Comparison of ENCODE assay signal across 19 cellular contexts in the genomic region with DNA sequence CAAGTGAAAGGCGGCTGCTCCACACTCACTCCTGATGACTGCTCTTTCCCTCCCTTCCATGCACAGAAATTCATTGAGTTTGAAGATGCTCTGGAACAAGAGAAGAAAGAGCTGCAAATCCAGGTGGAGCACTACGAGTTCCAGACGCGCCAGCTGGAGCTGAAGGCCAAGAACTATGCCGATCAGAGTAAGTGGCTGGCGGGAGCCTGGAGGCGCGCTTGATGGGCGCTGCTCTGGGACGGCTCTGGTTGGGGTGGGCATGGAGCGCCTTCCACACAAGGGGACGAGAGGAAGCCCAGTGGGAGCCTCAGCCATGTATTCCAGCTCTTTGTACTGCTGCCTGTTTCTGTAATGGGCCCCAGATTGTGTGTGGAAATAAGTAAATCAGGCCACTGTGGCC. TPM values are rescaled to one million over a fixed set of nuclear protein-coding genes. Genes with fewer than 3 reads are reported as not detected.
DNase-seq lines count a peak whose midpoint lies in the region; ATAC-seq, FAIRE-seq and TF ChIP-seq lines count a peak whose summit lies in the region.
"Had no signal": no experiment of that assay in that cellular context is flagged by ENCODE, and none has a peak within 500 bp of the region (broad histone marks: within the 10 kb centered on the region; RNA-seq: fewer than 3 reads in every experiment).

No MANE protein-coding gene starts in this region.

- H3K79me2 ChIP-seq in SK-N-SH (ENCODE audit: insufficient read depth) (peaks cover 62% of the 10 kb centered on the region), DOHH2 (ENCODE audit: control insufficient read depth, low read length) (peaks cover 87% of the 10 kb centered on the region)

- H4K20me1 ChIP-seq in SK-N-SH (ENCODE audit: insufficient read depth) (peaks cover 5% of the 10 kb centered on the region), DOHH2 (ENCODE audit: control insufficient read depth, insufficient read depth, low read depth, low read length) (no peaks in the 10 kb centered on the region)

- H3K9me3 ChIP-seq in SK-N-SH (no peaks in the 10 kb centered on the region), DOHH2 (ENCODE audit: control insufficient read depth, insufficient read depth, low read length) (no peaks in the 10 kb centered on the region)

- no peak overlapping the region for H2AFZ ChIP-seq in SK-N-SH (ENCODE audit: low read depth)

- H3K4me3 ChIP-seq in SK-N-SH (ENCODE audit: low read depth in 2 of 2, low read length in 1 of 2) (no peak overlapping the region), DOHH2 (ENCODE audit: low read length) (peak overlapping the region; percentile 13; the same call in 1 of the 2 replicates)

- no peak for FAIRE-seq in urothelium cell line (lab: Jason Lieb, UNC)
- FAIRE-seq: D721Med, GM19239, HepG2, HTR-8/SVneo had no signal

- no peak for ATAC-seq in SK-N-SH treated with all-trans-retinoic acid at 6 μM for 48 hours
- no peak for ATAC-seq in GM21367 (IDR thresholded peaks at IDR 0.05; ENCODE audit: unreplicated experiment)
- ATAC-seq: HCT116, HepG2 had no signal

- H3K4me1 ChIP-seq in SK-N-SH (ENCODE audit: control insufficient read depth in 1 of 2, insufficient read depth in 2 of 2, low read depth in 1 of 2, low read length in 1 of 2) (peaks cover 0 to 15% of the 10 kb centered on the region in 2 experiments; a peak in 3 of 4 replicates), DOHH2 (ENCODE audit: control insufficient read depth, low read length) (peaks cover 69% of the 10 kb centered on the region)

- CTCF ChIA-PET in SK-N-SH (lab: Yijun Ruan, JAX) = interaction anchor here (1.1 to 1.9 kb wide), 6 partner anchors 9 to 236 kb away, joined by 3 to 8 read pairs (median 4); partner anchors contain the start of gene PTX4

- H3K27ac Mint-ChIP-seq in osteocyte (ENCODE audit: unreplicated experiment) = no peak overlapping the region

- DNase-seq in SK-N-SH (peak; percentile 13), substantia nigra (lab: John Stamatoyannopoulos, UW) (no peak), urothelium cell line (ENCODE audit: low spot score) (no peak), osteocyte (ENCODE audit: extremely low spot score, unreplicated experiment) (no peak)
- DNase-seq: CD4-positive, alpha-beta memory T cell; DMS153; DND-41; GF-D8 had no signal

- H3K9me2 ChIP-seq in SK-N-SH = no peaks in the 10 kb centered on the region
- H3K9me2 ChIP-seq in DOHH2 (replicated peaks; ENCODE audit: control insufficient read depth, low read length) = no peaks in the 10 kb centered on the region

- H3K4me2 ChIP-seq in SK-N-SH (no peak overlapping the region), DOHH2 (ENCODE audit: low read length) (peak overlapping the region; percentile 41)

- H3K36me3 ChIP-seq in SK-N-SH (replicated peaks in 1 of 2; ENCODE audit: control insufficient read depth in 1 of 2, insufficient read depth in 2 of 2, low read length in 1 of 2) (peaks cover 0 to 7% of the 10 kb centered on the region in 2 experiments), DOHH2 (ENCODE audit: control insufficient read depth, low read length) (peaks cover 53% of the 10 kb centered on the region)

- H3K9me3 Mint-ChIP-seq in osteocyte (ENCODE audit: unreplicated experiment) = no peaks in the 10 kb centered on the region
- H3K9me3 Mint-ChIP-seq: CD4-positive, alpha-beta memory T cell had no signal

- TF ChIP-seq RAD21 in SK-N-SH (IDR thresholded peaks at IDR 0.05; ENCODE audit: low read length) = no peak

- WGBS in SK-N-SH (ENCODE audit: low lambda C conversion rate) = 94% methylated on average over 12 of the region's 12 CpGs

- TF ChIP-seq EP300 in SK-N-SH (IDR thresholded peaks at IDR 0.05; ENCODE audit: borderline replicate concordance in 1 of 2, low read depth in 1 of 2, low read length in 1 of 2) = no peak

- no peak overlapping the region for H3K27ac ChIP-seq in SK-N-SH (ENCODE audit: low read depth in 2 of 2, low read length in 1 of 2)
- peak overlapping the region; percentile 67 for H3K27ac ChIP-seq in DOHH2 (ENCODE audit: low read depth, low read length)
- peak overlapping the region; percentile 12 for H3K27ac ChIP-seq in cingulate gyrus (ENCODE audit: low read depth, low read length)
- peak overlapping the region; percentile 73 for H3K27ac ChIP-seq in substantia nigra (ENCODE audit: low read depth, low read length, poor library complexity, severe bottlenecking)
- H3K27ac ChIP-seq: 22Rv1, C4-2B had no signal

- H3K36me3 Mint-ChIP-seq in osteocyte (ENCODE audit: unreplicated experiment) = peaks cover 15% of the 10 kb centered on the region

- H3K27me3 Mint-ChIP-seq in osteocyte (ENCODE audit: unreplicated experiment) = no peaks in the 10 kb centered on the region
- H3K27me3 Mint-ChIP-seq: CD4-positive, alpha-beta memory T cell had no signal

- H3F3A ChIP-seq in SK-N-SH (replicated peaks; ENCODE audit: insufficient read depth) (peaks cover 22% of the 10 kb centered on the region), DOHH2 (ENCODE audit: control insufficient read depth, insufficient read depth) (peaks cover 4% of the 10 kb centered on the region)

- H3K27me3 ChIP-seq in SK-N-SH (ENCODE audit: insufficient read depth) = no peaks in the 10 kb centered on the region
- no peaks in the 10 kb centered on the region for H3K27me3 ChIP-seq in DOHH2 (ENCODE audit: control insufficient read depth, low read length)

- POLR2A ChIA-PET in SK-N-SH (lab: Yijun Ruan, JAX) = no interaction called here

- H3K4me1 Mint-ChIP-seq in osteocyte (ENCODE audit: unreplicated experiment) = peaks cover 28% of the 10 kb centered on the region

- H3K9ac ChIP-seq in SK-N-SH = no peak overlapping the region

- no peak for TF ChIP-seq CTCF in SK-N-SH (IDR thresholded peaks at IDR 0.05)
- TF ChIP-seq CTCF in DOHH2 (IDR thresholded peaks at IDR 0.05; ENCODE audit: low read depth, low read length, poor library complexity, severe bottlenecking) = no peak
- TF ChIP-seq CTCF in osteocyte (IDR thresholded peaks at IDR 0.05) = no peak

- no peak overlapping the region for H3K4me3 Mint-ChIP-seq in osteocyte (ENCODE audit: unreplicated experiment)
- H3K4me3 Mint-ChIP-seq: CD4-positive, alpha-beta memory T cell had no signal

TF ChIP-seq in SK-N-SH, 30 proteins besides CTCF, POLR2A, EP300 and RAD21 (continues in another document):
- TF ChIP-seq NFIC (IDR thresholded peaks at IDR 0.05; ENCODE audit: borderline replicate concordance) = no peak
- no peak for TF ChIP-seq CHD2 (IDR thresholded peaks at IDR 0.05; ENCODE audit: low read length, partially characterized antibody)
- no peak for TF ChIP-seq MXI1 (IDR thresholded peaks at IDR 0.05; ENCODE audit: low read depth, low read length)
- no peak for TF ChIP-seq TAF1 (IDR thresholded peaks at IDR 0.05; ENCODE audit: borderline replicate concordance, low read depth, low read length)
- TF ChIP-seq RCOR1 (IDR thresholded peaks at IDR 0.05; ENCODE audit: low read length) = no peak
- no peak for TF ChIP-seq TEAD4 (IDR thresholded peaks at IDR 0.05; ENCODE audit: borderline replicate concordance, insufficient read depth)
- no peak for TF ChIP-seq FOXJ3 (CRISPR knock-in tag; IDR thresholded peaks at IDR 0.05)
- no peak for TF ChIP-seq JUND (IDR thresholded peaks at IDR 0.05)
- TF ChIP-seq ELF1 (IDR thresholded peaks at IDR 0.05) = no peak
- TF ChIP-seq SIN3A (IDR thresholded peaks at IDR 0.05; ENCODE audit: borderline replicate concordance, low read depth, low read length) = no peak
- TF ChIP-seq FOSL2 (IDR thresholded peaks at IDR 0.05; ENCODE audit: borderline replicate concordance, low read depth) = no peak

TF ChIP-seq in SK-N-SH treated with all-trans-retinoic acid at 6 μM for 48 hours, 23 proteins besides CTCF, POLR2A, EP300 and RAD21 (continues in another document):
- TF ChIP-seq ZFP3 (CRISPR knock-in tag; IDR thresholded peaks at IDR 0.05) (no peak), PPARA (CRISPR knock-in tag; IDR thresholded peaks at IDR 0.05; ENCODE audit: borderline replicate concordance) (no peak), POU6F1 (CRISPR knock-in tag; IDR thresholded peaks at IDR 0.05; ENCODE audit: borderline replicate concordance, low read depth) (no peak), ARNTL (CRISPR knock-in tag; IDR thresholded peaks at IDR 0.05; ENCODE audit: borderline replicate concordance, low read depth) (no peak)

RNA-seq across cellular contexts. Expression of gene MAPK8IP3, which starts 18.5 kb away (rescaled TPM):
- polyA plus RNA-seq in SK-N-SH (2012; rRNA removed) = 53.6 and 57.3 TPM in 2 replicates
- 5.9 and 8.9 TPM in 2 replicates for polyA plus RNA-seq in SK-N-SH (2012; cell fraction: cytosol; rRNA removed)
- polyA plus RNA-seq in SK-N-SH (2012; cell fraction: nucleus; rRNA removed) = 414 and 492 TPM in 2 replicates
- total RNA-seq in osteocyte = 89.7 and 105 TPM in 2 replicates

RNA-seq across cellular contexts. Expression of gene JPT2, which starts 46.4 kb away (rescaled TPM):
- polyA plus RNA-seq in SK-N-SH (2012; rRNA removed) = 36.9 and 67.4 TPM in 2 replicates
- 40.6 and 51.8 TPM in 2 replicates for polyA plus RNA-seq in SK-N-SH (2012; cell fraction: cytosol; rRNA removed)
- polyA plus RNA-seq in SK-N-SH (2012; cell fraction: nucleus; rRNA removed) = 34.4 and 41.1 TPM in 2 replicates
- total RNA-seq in osteocyte = 53.6 and 55.1 TPM in 2 replicates

RNA-seq across cellular contexts. Expression of gene NME3, which starts 46.9 kb away (rescaled TPM):
- 77.2 and 80.4 TPM in 2 replicates for polyA plus RNA-seq in SK-N-SH (2012; rRNA removed)
- polyA plus RNA-seq in SK-N-SH (2012; cell fraction: cytosol; rRNA removed) = 26.3 and 44.0 TPM in 2 replicates
- 300 and 459 TPM in 2 replicates for polyA plus RNA-seq in SK-N-SH (2012; cell fraction: nucleus; rRNA removed)
- total RNA-seq in osteocyte = 45.8 and 48.8 TPM in 2 replicates

RNA-seq across cellular contexts. Expression of gene EME2, which starts 48.1 kb away (rescaled TPM):
- polyA plus RNA-seq in SK-N-SH (2012; rRNA removed) = 10.1 and 15.8 TPM in 2 replicates
- 1.6 and 2.3 TPM in 2 replicates for polyA plus RNA-seq in SK-N-SH (2012; cell fraction: cytosol; rRNA removed)
- 108 and 136 TPM in 2 replicates for polyA plus RNA-seq in SK-N-SH (2012; cell fraction: nucleus; rRNA removed)
- 21.5 and 22.4 TPM in 2 replicates for total RNA-seq in osteocyte

RNA-seq across cellular contexts. Expression of gene MRPS34, which starts 48.4 kb away (rescaled TPM):
- polyA plus RNA-seq in SK-N-SH (2012; rRNA removed) = 127 and 156 TPM in 2 replicates
- 111 and 132 TPM in 2 replicates for polyA plus RNA-seq in SK-N-SH (2012; cell fraction: cytosol; rRNA removed)
- polyA plus RNA-seq in SK-N-SH (2012; cell fraction: nucleus; rRNA removed) = 95.4 and 157 TPM in 2 replicates
- total RNA-seq in osteocyte = 70.9 and 73.9 TPM in 2 replicates

Comparison
In these comparisons a context has a peak if more than half of its experiments do, and no peak if none do; other contexts are left out.
1. H3K27ac ChIP-seq: peak in DOHH2 (single experiment), cingulate gyrus (single experiment) and substantia nigra (single experiment); none in SK-N-SH (0 of 2).